Comparison of ENCODE assay signal across 26 cellular contexts in the genomic region with DNA sequence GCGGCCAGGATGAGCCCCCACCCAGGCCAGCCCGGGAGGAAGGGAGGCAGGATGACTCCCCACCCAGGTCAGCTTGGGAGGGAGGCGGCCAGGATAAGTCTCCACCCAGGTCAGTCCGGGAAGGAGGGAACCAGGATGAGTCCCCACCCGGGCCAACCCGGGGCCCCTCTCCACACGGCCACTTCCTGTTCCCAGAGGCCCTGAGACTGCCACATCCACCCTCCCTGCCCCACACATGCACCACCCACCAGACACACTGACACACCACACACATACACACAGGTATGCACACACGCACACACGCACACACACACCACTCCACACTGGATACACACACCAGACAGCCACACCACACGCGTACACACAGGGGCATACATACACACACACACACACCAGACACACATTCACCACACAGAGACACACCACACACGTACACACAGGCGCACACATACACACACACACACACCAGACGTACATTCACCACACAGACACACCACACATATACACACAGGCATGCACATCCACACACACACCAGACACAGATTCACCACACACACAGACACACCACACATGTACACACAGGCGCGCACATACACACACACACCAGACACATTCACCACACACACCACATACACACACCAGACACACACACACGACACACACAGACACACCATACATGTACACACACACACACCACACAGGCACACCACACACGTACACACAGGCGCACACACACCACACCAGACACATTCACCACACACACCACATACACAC.
DNase-seq lines count a peak whose midpoint lies in the region; ATAC-seq, FAIRE-seq and TF ChIP-seq lines count a peak whose summit lies in the region.
"Had no signal": no experiment of that assay in that cellular context is flagged by ENCODE, and none has a peak within 500 bp of the region (broad histone marks: within the 10 kb centered on the region; RNA-seq: fewer than 3 reads in every experiment).

No MANE protein-coding gene starts in this region.

- dilution Hi-C loops in IMR-90 (cut with HindIII; ENCODE audit: low sequenced_read_pairs, unreplicated experiment) = no loop called here

- H3K56ac ChIP-seq in IMR-90 (ENCODE audit: extremely low read depth, insufficient read depth, low read length) = no peak overlapping the region

- H4K20me1 ChIP-seq in IMR-90 (ENCODE audit: insufficient read depth, low read length) (no peaks in the 10 kb centered on the region), OCI-LY7 (ENCODE audit: insufficient read depth, low read length) (no peaks in the 10 kb centered on the region)

- POLR2A ChIA-PET in IMR-90 (lab: Charles Lee; ENCODE audit: unreplicated experiment) (no interaction called here), OCI-LY7 (lab: Charles Lee) (no interaction called here)

- H4K91ac ChIP-seq in IMR-90 (ENCODE audit: insufficient read depth, low read depth, low read length) (no peak overlapping the region), mesenchymal stem cell (ENCODE audit: low read length) (peak overlapping the region; percentile 76)

- H3K27me3 ChIP-seq in IMR-90 (ENCODE audit: control insufficient read depth, insufficient read depth, low read length) (no peaks in the 10 kb centered on the region; the same call in 1 of the 2 replicates), mesenchymal stem cell (ENCODE audit: control insufficient read depth in 1 of 2, insufficient read depth in 1 of 2, low read length in 2 of 2) (peaks cover 12 to 38% of the 10 kb centered on the region in 2 experiments)
- H3K27me3 ChIP-seq: hepatocyte had no signal

- no peak for TF ChIP-seq CTCF in IMR-90 (conservative IDR thresholded peaks at IDR 0.05; ENCODE audit: low read depth, low read length)
- no peak for TF ChIP-seq CTCF in OCI-LY7 (conservative IDR thresholded peaks at IDR 0.05; ENCODE audit: low read length)
- no peak for TF ChIP-seq CTCF in D721Med (IDR thresholded peaks at IDR 0.05; ENCODE audit: insufficient read depth, missing control alignments)

- WGBS in IMR-90 (ENCODE audit: extremely low coverage in 2 of 2, insufficient read length in 1 of 2), 2 experiments = 88% methylated on average over 5 of the region's 19 CpGs; no CpG with 5 or more reads in 1 of the 2 experiments
- 84% methylated on average over 18 of the region's 19 CpGs for WGBS in mesenchymal stem cell

- H3K9me2 ChIP-seq in OCI-LY7 (ENCODE audit: insufficient read depth, low read length) = no peaks in the 10 kb centered on the region

- FAIRE-seq in GM12892 (lab: Jason Lieb, UNC) (peak; percentile 76), D721Med (lab: Jason Lieb, UNC) (no peak)
- FAIRE-seq: RCC 7860, small intestine had no signal

- no peak overlapping the region for H4K8ac ChIP-seq in IMR-90 (ENCODE audit: low read depth in 2 of 2, low read length in 2 of 2)
- H4K8ac ChIP-seq in mesenchymal stem cell (ENCODE audit: low read length) = peak overlapping the region; percentile 5

- H3K27ac ChIP-seq in IMR-90 (ENCODE audit: insufficient read depth, low read length) = no peak overlapping the region
- no peak overlapping the region for H3K27ac ChIP-seq in mesenchymal stem cell (ENCODE audit: low read length, poor library complexity, severe bottlenecking)
- no peak overlapping the region for H3K27ac ChIP-seq in OCI-LY7 (ENCODE audit: low read depth, low read length, poor library complexity, severe bottlenecking)
- H3K27ac ChIP-seq: hepatocyte, HL-60, thoracic aorta had no signal

- H2AK5ac ChIP-seq in IMR-90 (ENCODE audit: low read depth, low read length) = peak overlapping the region; percentile 85
- no peak overlapping the region for H2AK5ac ChIP-seq in mesenchymal stem cell (ENCODE audit: low read length, severe bottlenecking)

- H2BK5ac ChIP-seq in IMR-90 (ENCODE audit: low read depth, low read length, poor library complexity, severe bottlenecking) (peak overlapping the region; percentile 66), mesenchymal stem cell (ENCODE audit: low read depth, low read length, poor library complexity, severe bottlenecking) (no peak overlapping the region)

- H3K4ac ChIP-seq in IMR-90 (ENCODE audit: low read depth, low read length) (no peak overlapping the region), mesenchymal stem cell (ENCODE audit: low read depth in 1 of 2, low read length in 2 of 2) (peak overlapping the region in 1 of 2 experiments; percentile 35)

- H3K14ac ChIP-seq in IMR-90 (replicated peaks; ENCODE audit: low read depth, low read length) (no peak overlapping the region), mesenchymal stem cell (ENCODE audit: low read length in 2 of 2) (peak overlapping the region in 1 of 2 experiments; percentile 90)

- H4K5ac ChIP-seq in IMR-90 (ENCODE audit: low read depth, low read length) = no peak overlapping the region

- no peaks in the 10 kb centered on the region for H3K4me1 ChIP-seq in IMR-90 (ENCODE audit: control insufficient read depth, insufficient read depth, low read length)
- peaks cover 7% of the 10 kb centered on the region for H3K4me1 ChIP-seq in mesenchymal stem cell (ENCODE audit: control insufficient read depth, insufficient read depth, low read depth, low read length)
- H3K4me1 ChIP-seq in OCI-LY7 (ENCODE audit: insufficient read depth, low read length, poor library complexity, severe bottlenecking) = no peaks in the 10 kb centered on the region

- H3K18ac ChIP-seq in IMR-90 (ENCODE audit: low read depth, low read length) = no peak overlapping the region
- peak overlapping the region in 1 of 2 experiments; percentile 80 for H3K18ac ChIP-seq in mesenchymal stem cell (ENCODE audit: low read depth in 1 of 2, low read length in 2 of 2)

- H2BK15ac ChIP-seq in IMR-90 (ENCODE audit: low read depth, low read length) = no peak overlapping the region
- peak overlapping the region; percentile 13 for H2BK15ac ChIP-seq in mesenchymal stem cell (ENCODE audit: low read depth, poor library complexity, severe bottlenecking)

- no peak overlapping the region; the same call in 1 of the 2 replicates for H3K23ac ChIP-seq in IMR-90 (ENCODE audit: low read depth, low read length)
- H3K23ac ChIP-seq in mesenchymal stem cell (ENCODE audit: low read length in 2 of 2) = peak overlapping the region in 1 of 2 experiments; percentile 56

- H2AK9ac ChIP-seq in IMR-90 (replicated peaks; ENCODE audit: low read depth, low read length, poor library complexity) = no peak overlapping the region

- intact Hi-C loops in IMR-90 (cut with micrococcal nuclease) (no loop called here), OCI-LY7 (cut with micrococcal nuclease; ENCODE audit: unreplicated experiment) (no loop called here)

- H3K4me3 ChIP-seq in IMR-90 (ENCODE audit: insufficient read depth, low read depth, low read length) (no peak overlapping the region), mesenchymal stem cell (ENCODE audit: insufficient read depth in 1 of 2, low read depth in 1 of 2, low read length in 2 of 2) (peak overlapping the region in 1 of 2 experiments; percentile 16), OCI-LY7 (ENCODE audit: low read depth, low read length, poor library complexity, severe bottlenecking) (no peak overlapping the region)
- H3K4me3 ChIP-seq: hepatocyte, thoracic aorta had no signal

- no peak for ATAC-seq in IMR-90 (ENCODE audit: low read depth)
- peak; percentile 29 for ATAC-seq in esophagus mucosa
- no peak for ATAC-seq in HG02884 (IDR thresholded peaks at IDR 0.05; ENCODE audit: unreplicated experiment)
- ATAC-seq: activated CD4-positive, CD25-positive, alpha-beta regulatory T cell treated with anti-CD3 and anti-CD28 coated beads, Interleukin-2, amount 50 U/mL, for 24 hours; stimulated activated naive B cell treated with anti-CD40 and anti-IgM and Interleukin-4, amounts not matched to agents 10 μg/mL and 1 μg/mL and 100 μg/mL, for 72 hours had no signal

- H2BK120ac ChIP-seq in IMR-90 (ENCODE audit: low read depth, low read length) (no peak overlapping the region), mesenchymal stem cell (ENCODE audit: low read depth, low read length) (no peak overlapping the region)

- no peaks in the 10 kb centered on the region for H3K36me3 ChIP-seq in IMR-90 (ENCODE audit: control insufficient read depth, insufficient read depth, low read length)
- no peaks in the 10 kb centered on the region for H3K36me3 ChIP-seq in mesenchymal stem cell (ENCODE audit: control insufficient read depth in 1 of 2, insufficient read depth in 2 of 2, low read depth in 1 of 2, low read length in 2 of 2)
- H3K36me3 ChIP-seq in OCI-LY7 (ENCODE audit: insufficient read depth, low read length) = no peaks in the 10 kb centered on the region
- H3K36me3 ChIP-seq: thoracic aorta had no signal

- H3K4me2 ChIP-seq in IMR-90 (ENCODE audit: low read depth, low read length) = no peak overlapping the region
- H3K4me2 ChIP-seq in mesenchymal stem cell (ENCODE audit: low read length, poor library complexity, severe bottlenecking) = no peak overlapping the region
- H3K4me2 ChIP-seq in OCI-LY7 (ENCODE audit: low read length) = no peak overlapping the region
- H3K4me2 ChIP-seq: hepatocyte had no signal

- H3K79me2 ChIP-seq in OCI-LY7 (ENCODE audit: insufficient read depth, low read depth, low read length) = no peaks in the 10 kb centered on the region
- H3K79me2 ChIP-seq: hepatocyte had no signal

- DNase-seq in GM12892 (ENCODE audit: insufficient read length) = no peak
- no peak for DNase-seq in IMR-90
- DNase-seq in mesenchymal stem cell = no peak
- DNase-seq in activated CD4-positive, CD25-positive, alpha-beta regulatory T cell (lab: John Stamatoyannopoulos, UW) = no peak
- DNase-seq in OCI-LY7 (ENCODE audit: low spot score) = no peak
- no peak for DNase-seq in D721Med (ENCODE audit: insufficient read length, low spot score)
- DNase-seq: activated CD8-positive, alpha-beta memory T cell treated with anti-CD3 and anti-CD28 coated beads for 24 hours; activated naive CD4-positive, alpha-beta T cell treated with anti-CD3 and anti-CD28 coated beads, Interleukin-2, amount 10 ng/mL, durations not matched to agents 7 days and 5 days; activated T-cell treated with anti-CD3 and anti-CD28 coated beads, Interleukin-2, amount 50 U/mL, for 24 hours; CD4-positive, CD25-positive, alpha-beta regulatory T cell; DMS79; immature natural killer cell; NCI-H1105 treated with DMSO at 0.1 percent for 48 hours; NCI-H2081 treated with DMSO at 0.1 percent for 48 hours; NCI-H510A; small intestine; stimulated activated CD4-positive, alpha-beta T cell treated with anti-CD3 and anti-CD28 coated beads, Interleukin-2, amount 100 ng/mL, for 24 hours; stimulated activated naive B cell treated with anti-CD40 and anti-IgM and Interleukin-4, amounts not matched to agents 10 μg/mL and 1 μg/mL and 100 μg/mL, for 72 hours; T1000 had no signal

- CTCF ChIA-PET in IMR-90 (lab: Yijun Ruan, JAX) = no interaction called here
- CTCF ChIA-PET in OCI-LY7 (lab: Charles Lee; ENCODE audit: unreplicated experiment) = no interaction called here

- peak overlapping the region in 1 of 2 experiments; percentile 74 for H2BK12ac ChIP-seq in mesenchymal stem cell (ENCODE audit: low read length in 2 of 2)

- no peak for TF ChIP-seq POLR2A in GM12892 (IDR thresholded peaks at IDR 0.05; ENCODE audit: low read depth, low read length)
- no peak for TF ChIP-seq POLR2A in IMR-90 (IDR thresholded peaks at IDR 0.05; ENCODE audit: low read depth, low read length)

- peaks cover 12% of the 10 kb centered on the region for H3K9me1 ChIP-seq in IMR-90 (ENCODE audit: insufficient read depth, low read length)

- peak overlapping the region; percentile 70 for H2AFZ ChIP-seq in IMR-90 (replicated peaks; ENCODE audit: low read length, poor library complexity)
- no peak overlapping the region for H2AFZ ChIP-seq in mesenchymal stem cell (ENCODE audit: low read depth, low read length)
- H2AFZ ChIP-seq in OCI-LY7 (ENCODE audit: low read length) = no peak overlapping the region
- H2AFZ ChIP-seq: hepatocyte had no signal

- BruUV-seq in IMR-90 (replicated peaks; lab: Mats Ljungman, UMichigan) (no TSS peak), OCI-LY7 (replicated peaks; lab: Mats Ljungman, UMichigan) (no TSS peak)

- in situ Hi-C loops in IMR-90 (cut with MboI; ENCODE audit: low sequenced_read_pairs) = no loop called here

- H2BK20ac ChIP-seq in IMR-90 (ENCODE audit: low read depth, low read length) = no peak overlapping the region

- peaks cover 18% of the 10 kb centered on the region for H3K9me3 ChIP-seq in IMR-90 (ENCODE audit: control insufficient read depth, insufficient read depth, low read length)
- H3K9me3 ChIP-seq in mesenchymal stem cell (ENCODE audit: control insufficient read depth, low read length) = peaks cover 15% of the 10 kb centered on the region
- H3K9me3 ChIP-seq in OCI-LY7 (ENCODE audit: low read length) = peaks cover 3% of the 10 kb centered on the region; the same call in 1 of the 2 replicates

- H3K9ac ChIP-seq in IMR-90 (ENCODE audit: low read depth, low read length) (no peak overlapping the region), mesenchymal stem cell (ENCODE audit: low read length) (no peak overlapping the region)

- TF ChIP-seq RAD21 in IMR-90 (IDR thresholded peaks at IDR 0.05; ENCODE audit: low read length) = no peak

- H3K79me1 ChIP-seq in IMR-90 (ENCODE audit: low read depth in 1 of 2, low read length in 2 of 2) (no peaks in the 10 kb centered on the region), mesenchymal stem cell (replicated peaks; ENCODE audit: low read length, poor library complexity, severe bottlenecking) (no peaks in the 10 kb centered on the region)
